Comparison of ENCODE assay signal across 8 cellular contexts in the genomic region with DNA sequence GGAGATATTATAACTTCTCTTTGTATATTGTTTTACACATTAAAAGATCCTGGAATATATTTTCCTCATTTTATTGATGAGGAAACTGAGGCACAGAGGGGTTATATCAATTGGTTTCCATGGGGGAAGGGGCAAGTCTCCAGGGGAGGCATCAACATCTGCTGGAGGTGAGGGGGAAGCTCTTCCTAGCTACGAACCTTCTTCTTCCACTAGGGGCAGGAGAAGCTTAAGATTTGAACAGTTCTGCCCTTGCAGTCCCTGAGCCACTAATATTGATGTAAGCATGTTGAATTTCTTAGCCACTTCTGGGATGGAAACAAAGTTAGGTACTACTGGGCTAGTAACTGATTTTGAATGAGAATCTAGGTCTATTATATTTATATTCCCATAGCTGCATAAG.
DNase-seq lines count a peak whose midpoint lies in the region; ATAC-seq and TF ChIP-seq lines count a peak whose summit lies in the region.

No MANE protein-coding gene starts in this region.

- H3K4me3 ChIP-seq in cardiac muscle cell (no peak overlapping the region), HL-60 (replicated peaks; ENCODE audit: insufficient read depth, low read length) (no peak overlapping the region), upper lobe of right lung (no peak overlapping the region), ovary (no peak overlapping the region)

- peaks cover 0 to under 1% (median 0%) of the 10 kb centered on the region in 5 experiments for H3K9me3 Mint-ChIP-seq in brain

- intact Hi-C loops in left cardiac atrium (cut with DNase I) = loop anchor here in 1 of 2 donors (5.0 kb wide), 1 partner anchor 198 kb away; no protein-coding TSS in a partner anchor
- intact Hi-C loops in upper lobe of right lung (cut with DNase I) = no loop called here
- intact Hi-C loops in ovary (cut with DNase I) = loop anchor here in 1 of 4 donors (10.0 kb wide), 1 partner anchor 191 kb away; no protein-coding TSS in a partner anchor

- peaks cover 1% of the 10 kb centered on the region for H3K27me3 Mint-ChIP-seq in brain

- H3K4me1 ChIP-seq in cardiac muscle cell (ENCODE audit: low read depth) = no peaks in the 10 kb centered on the region
- no peaks in the 10 kb centered on the region for H3K4me1 ChIP-seq in upper lobe of right lung
- H3K4me1 ChIP-seq in ovary (ENCODE audit: insufficient read depth) = no peaks in the 10 kb centered on the region

- no peak overlapping the region for H3K27ac Mint-ChIP-seq in brain

- H3K36me3 Mint-ChIP-seq in brain = no peaks in the 10 kb centered on the region

- H3K9me3 ChIP-seq in cardiac muscle cell (ENCODE audit: low read depth) (no peaks in the 10 kb centered on the region), upper lobe of right lung (no peaks in the 10 kb centered on the region), ovary (no peaks in the 10 kb centered on the region)

- no peak for TF ChIP-seq POLR2A in ovary (IDR thresholded peaks at IDR 0.05)

- peak; percentile 9 to 38 for DNase-seq in cardiac muscle cell (ENCODE audit: low read depth in 1 of 2, low spot score in 1 of 2)
- DNase-seq in left cardiac atrium = no peak
- peak in 1 of 2 experiments; percentile 14 for DNase-seq in HL-60 (ENCODE audit: low read depth in 1 of 2, low spot score in 1 of 2)
- DNase-seq in upper lobe of right lung = no peak
- DNase-seq in activated CD4-positive, alpha-beta T cell treated with anti-CD3 and anti-CD28 coated beads, Interleukin-2, amount 50 U/mL, for 48 hours = no peak
- DNase-seq in EL = no peak
- no peak for DNase-seq in ovary

- WGBS in ovary, 3 donors = 15 to 29% (median 18%) methylated on average over 1 of the region's 1 CpG

- ATAC-seq in left cardiac atrium = no peak
- no peak for ATAC-seq in upper lobe of right lung

- no peak overlapping the region for H3K4me3 Mint-ChIP-seq in brain

- H3K27me3 ChIP-seq in cardiac muscle cell = no peaks in the 10 kb centered on the region
- H3K27me3 ChIP-seq in HL-60 (ENCODE audit: insufficient read depth, poor library complexity, severe bottlenecking) = peaks cover 2% of the 10 kb centered on the region
- H3K27me3 ChIP-seq in upper lobe of right lung = no peaks in the 10 kb centered on the region
- H3K27me3 ChIP-seq in ovary = no peaks in the 10 kb centered on the region

- peaks cover 7% of the 10 kb centered on the region for H3K4me1 Mint-ChIP-seq in brain

- no peak for TF ChIP-seq EP300 in ovary (IDR thresholded peaks at IDR 0.05)

- H3K36me3 ChIP-seq in cardiac muscle cell (no peaks in the 10 kb centered on the region), upper lobe of right lung (no peaks in the 10 kb centered on the region), ovary (no peaks in the 10 kb centered on the region)

- no peak overlapping the region for H3K27ac ChIP-seq in cardiac muscle cell
- no peak overlapping the region for H3K27ac ChIP-seq in HL-60 (replicated peaks)
- H3K27ac ChIP-seq in upper lobe of right lung = no peak overlapping the region
- H3K27ac ChIP-seq in ovary = no peak overlapping the region

- peak; percentile 35 for TF ChIP-seq CTCF in cardiac muscle cell (IDR thresholded peaks at IDR 0.05; ENCODE audit: low read depth, low read length)
- peak; percentile 16 for TF ChIP-seq CTCF in HL-60 (IDR thresholded peaks at IDR 0.05; ENCODE audit: insufficient read depth, low read length)
- TF ChIP-seq CTCF in brain (conservative IDR thresholded peaks at IDR 0.05) = peak; percentile 9 to 39
- TF ChIP-seq CTCF in upper lobe of right lung (IDR thresholded peaks at IDR 0.05) = peak; percentile 22
- TF ChIP-seq CTCF in ovary (IDR thresholded peaks at IDR 0.05) = no peak

Comparison
In these comparisons a context has a peak if more than half of its experiments do, and no peak if none do; other contexts are left out.
1. DNase-seq: peak in cardiac muscle cell (2 of 2); none in left cardiac atrium (single experiment), upper lobe of right lung (single experiment), activated CD4-positive, alpha-beta T cell treated with anti-CD3 and anti-CD28 coated beads, Interleukin-2, amount 50 U/mL, for 48 hours (0 of 2), EL (single experiment) and ovary (0 of 5).
2. CTCF ChIP-seq: peak in cardiac muscle cell (single experiment), HL-60 (single experiment), brain (2 of 2) and upper lobe of right lung (single experiment); none in ovary (0 of 3).